In the genomic region with DNA sequence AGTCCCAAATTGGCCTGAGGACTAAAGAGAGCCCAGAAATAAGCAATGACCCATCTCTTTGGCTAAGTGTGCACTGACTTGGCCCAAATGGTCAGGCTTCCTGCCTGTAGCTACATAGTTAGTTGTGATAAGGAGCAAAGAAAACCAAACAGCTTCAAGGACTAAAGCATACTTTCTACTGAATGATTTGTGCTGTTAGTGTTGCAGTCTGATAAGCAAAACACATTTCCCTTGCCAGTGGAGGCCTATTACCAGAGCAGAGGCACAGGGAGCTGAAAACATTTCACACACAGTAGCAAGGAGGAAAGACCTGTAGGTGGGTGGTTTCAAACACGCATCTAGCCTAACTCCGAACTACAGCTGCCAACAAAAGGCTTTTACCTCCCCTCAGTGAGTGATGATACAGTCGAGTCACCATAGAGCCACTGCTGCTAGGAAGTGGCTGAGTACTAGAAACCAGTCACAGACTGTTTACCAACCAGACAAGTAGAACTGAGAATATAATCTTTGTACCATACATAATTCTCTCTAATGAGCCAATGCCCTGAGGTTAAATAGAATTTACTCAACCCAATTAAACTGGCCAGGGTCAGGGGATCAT, we compare ENCODE assay signal across 11 cellular contexts.
DNase-seq lines count a peak whose midpoint lies in the region; ATAC-seq, FAIRE-seq and TF ChIP-seq lines count a peak whose summit lies in the region.
"Had no signal": no experiment of that assay in that cellular context is flagged by ENCODE, and none has a peak within 500 bp of the region (broad histone marks: within the 10 kb centered on the region; RNA-seq: fewer than 3 reads in every experiment).

No MANE protein-coding gene starts in this region.

- H3K27me3 Mint-ChIP-seq in CD8-positive, alpha-beta T cell (ENCODE audit: low read depth) = peaks cover 10% of the 10 kb centered on the region

- H3K4me1 ChIP-seq in SJSA1 (replicated peaks) (peaks cover 41% of the 10 kb centered on the region), foreskin keratinocyte (no peaks in the 10 kb centered on the region), pancreas (peaks cover 21 to 27% (median 25%) of the 10 kb centered on the region in 3 donors)
- H3K4me1 ChIP-seq in CD8-positive, alpha-beta T cell (ENCODE audit: insufficient read depth, low read length) = no peaks in the 10 kb centered on the region

- H3K4me3 ChIP-seq in SJSA1 (no peak overlapping the region), pancreas (no peak overlapping the region)
- no peak overlapping the region for H3K4me3 ChIP-seq in CD8-positive, alpha-beta T cell (ENCODE audit: low read depth, low read length)

- POLR2A ChIA-PET in CD8-positive, alpha-beta T cell (lab: Charles Lee) = no interaction called here

- no peak for FAIRE-seq in pancreas (lab: Jason Lieb, UNC)

- H3K36me3 ChIP-seq in SJSA1 (no peaks in the 10 kb centered on the region), pancreas (no peaks in the 10 kb centered on the region)
- no peaks in the 10 kb centered on the region for H3K36me3 ChIP-seq in CD8-positive, alpha-beta T cell (ENCODE audit: insufficient read depth, low read length)

- ATAC-seq in foreskin keratinocyte (peak; percentile 19), pancreas (peak; percentile 87 to 94 (median 92))
- no peak for ATAC-seq in CD8-positive, alpha-beta T cell
- ATAC-seq: WTC11 had no signal

- H3K4me1 Mint-ChIP-seq in CD8-positive, alpha-beta T cell (ENCODE audit: low read depth) = no peaks in the 10 kb centered on the region

- H3K9me3 ChIP-seq in SJSA1 (replicated peaks) (no peaks in the 10 kb centered on the region), pancreas (no peaks in the 10 kb centered on the region)
- no peaks in the 10 kb centered on the region for H3K9me3 ChIP-seq in CD8-positive, alpha-beta T cell (ENCODE audit: low read length)

- no peak overlapping the region for H3K27ac Mint-ChIP-seq in CD8-positive, alpha-beta T cell
- H3K27ac Mint-ChIP-seq: WTC11 had no signal

- H3K27me3 ChIP-seq in SJSA1 (replicated peaks) (no peaks in the 10 kb centered on the region), foreskin keratinocyte (no peaks in the 10 kb centered on the region), pancreas (no peaks in the 10 kb centered on the region)
- no peaks in the 10 kb centered on the region for H3K27me3 ChIP-seq in CD8-positive, alpha-beta T cell (ENCODE audit: insufficient read depth, low read length)

- WGBS in pancreas, 2 donors = 16 to 17% methylated on average over 3 of the region's 3 CpGs

- H3K27ac ChIP-seq in SJSA1 = peak overlapping the region; percentile 7; the same call in 1 of the 2 replicates
- no peak overlapping the region for H3K27ac ChIP-seq in foreskin keratinocyte
- H3K27ac ChIP-seq in pancreas = peak overlapping the region; percentile 29 to 73 (median 56)
- no peak overlapping the region for H3K27ac ChIP-seq in CD8-positive, alpha-beta T cell (ENCODE audit: low read depth, low read length)

- intact Hi-C loops in pancreas (cut with DNase I) = no loop called here
- intact Hi-C loops in CD8-positive, alpha-beta T cell (cut with DNase I, micrococcal nuclease) = no loop called here

- peaks cover 2% of the 10 kb centered on the region for H3K9me3 Mint-ChIP-seq in CD8-positive, alpha-beta T cell
- H3K9me3 Mint-ChIP-seq: WTC11 had no signal

- CTCF ChIA-PET in CD8-positive, alpha-beta T cell (lab: Charles Lee) = no interaction called here

- DNase-seq in CMK (ENCODE audit: low read depth) (peak; percentile 27), SJSA1 (ENCODE audit: low read depth in 1 of 2, low spot score in 2 of 2) (peak in 1 of 2 experiments; percentile 17), foreskin keratinocyte (no peak), pancreas (peak in 4 of 6 donors; percentile 27 to 46 (median 38)), DMS 273 (lab: John Stamatoyannopoulos, UW; ENCODE audit: unreplicated experiment) (no peak), NAMALWA (ENCODE audit: low spot score) (no peak)
- no peak for DNase-seq in CD8-positive, alpha-beta T cell
- DNase-seq in activated CD4-positive, CD25-positive, alpha-beta regulatory T cell treated with anti-CD3 and anti-CD28 coated beads, Interleukin-2, amount 50 U/mL, for 72 hours = no peak
- DNase-seq: amniotic stem cell had no signal

- H3K36me3 Mint-ChIP-seq in CD8-positive, alpha-beta T cell = no peaks in the 10 kb centered on the region
- H3K36me3 Mint-ChIP-seq: WTC11 had no signal

- no peak overlapping the region for H3K4me3 Mint-ChIP-seq in CD8-positive, alpha-beta T cell
- H3K4me3 Mint-ChIP-seq: CD14-positive monocyte, WTC11 had no signal

- TF ChIP-seq CTCF in foreskin keratinocyte (conservative IDR thresholded peaks at IDR 0.05) (no peak), pancreas (IDR thresholded peaks at IDR 0.05) (no peak)
- no peak for TF ChIP-seq CTCF in CD8-positive, alpha-beta T cell (IDR thresholded peaks at IDR 0.05)

Comparison
In these comparisons a context has a peak if more than half of its experiments do, and no peak if none do; other contexts are left out.
1. DNase-seq: peak in CMK (single experiment) and pancreas (4 of 6); none in foreskin keratinocyte (0 of 2), CD8-positive, alpha-beta T cell (0 of 7), activated CD4-positive, CD25-positive, alpha-beta regulatory T cell treated with anti-CD3 and anti-CD28 coated beads, Interleukin-2, amount 50 U/mL, for 72 hours (single experiment), DMS 273 (single experiment) and NAMALWA (single experiment).
2. H3K27ac ChIP-seq: peak in SJSA1 (single experiment) and pancreas (4 of 4); none in foreskin keratinocyte (single experiment) and CD8-positive, alpha-beta T cell (single experiment).